In the genomic region with DNA sequence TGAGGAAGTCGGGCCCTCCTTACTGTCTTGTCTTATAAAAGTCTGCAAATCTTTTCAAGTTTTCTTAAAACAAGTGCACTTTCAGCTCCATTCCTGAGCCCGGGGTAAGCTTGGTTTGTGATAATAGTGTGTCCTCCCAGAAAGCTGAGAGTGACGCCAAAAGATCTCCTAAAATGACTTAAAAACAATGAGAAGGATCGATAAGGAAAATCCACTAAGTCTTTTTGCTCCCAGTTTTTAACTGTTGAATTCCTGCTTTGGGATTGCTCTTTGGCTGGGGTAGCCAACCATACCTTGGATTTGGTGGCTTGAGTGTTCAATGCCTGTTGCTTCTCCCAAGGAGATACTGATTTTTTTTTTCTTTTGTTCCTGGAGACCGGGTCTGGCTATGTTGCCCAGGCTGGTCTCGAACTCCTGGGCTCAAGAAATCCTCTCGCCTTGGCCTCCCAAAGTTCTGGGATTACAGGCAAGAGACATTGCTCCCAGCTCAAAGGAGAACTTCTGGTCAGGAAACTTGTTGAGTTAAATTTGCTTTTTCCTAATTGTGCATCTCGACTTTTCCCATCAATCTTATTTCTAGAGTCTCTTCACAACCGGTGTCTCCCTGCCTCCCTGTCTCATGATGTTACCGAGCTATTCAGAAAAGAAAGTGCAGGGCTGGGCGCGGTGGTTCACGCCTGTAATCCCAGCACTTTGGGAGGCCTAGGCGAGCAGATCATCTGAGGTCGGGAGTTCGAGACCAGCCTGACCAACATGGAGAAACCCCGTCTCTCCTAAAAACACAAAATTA, we compare ENCODE assay signal across 8 cellular contexts. TPM values are rescaled to one million over a fixed set of nuclear protein-coding genes. Genes with fewer than 3 reads are reported as not detected.
A peak's percentile ranks its signal among the peaks of the same experiment; 100 is the strongest.
DNase-seq lines count a peak whose midpoint lies in the region; ATAC-seq and TF ChIP-seq lines count a peak whose summit lies in the region.

No MANE protein-coding gene starts in this region.

- H3K36me3 Mint-ChIP-seq in progenitor cell of endocrine pancreas (ENCODE audit: insufficient read depth) = peaks cover 14% of the 10 kb centered on the region

- H3K4me3 Mint-ChIP-seq in progenitor cell of endocrine pancreas (ENCODE audit: low read depth) = peak overlapping the region; percentile 96

- peak overlapping the region; percentile 96 for H3K27ac ChIP-seq in VCaP

- DNase-seq in ELR (ENCODE audit: low read depth) (peak; percentile 44), fibroblast of peridontal ligament (ENCODE audit: extremely low read depth) (peak; percentile 54), progenitor cell of endocrine pancreas (ENCODE audit: low spot score, unreplicated experiment) (no peak), RPMI8226 (no peak), NCI-H345 (lab: John Stamatoyannopoulos, UW) (no peak)
- no peak for DNase-seq in activated CD4-positive, alpha-beta T cell treated with anti-CD3 and anti-CD28 coated beads for 1 hour

- TF ChIP-seq CTCF in VCaP (conservative IDR thresholded peaks at IDR 0.05) = no peak
- TF ChIP-seq CTCF in progenitor cell of endocrine pancreas (IDR thresholded peaks at IDR 0.05; ENCODE audit: unreplicated experiment) = no peak

- H3K27ac Mint-ChIP-seq in progenitor cell of endocrine pancreas = peak overlapping the region; percentile 98

- peaks cover 50% of the 10 kb centered on the region for H3K4me1 Mint-ChIP-seq in progenitor cell of endocrine pancreas (ENCODE audit: low read depth)

- no peaks in the 10 kb centered on the region for H3K9me3 Mint-ChIP-seq in progenitor cell of endocrine pancreas (ENCODE audit: low read depth)

- no peaks in the 10 kb centered on the region for H3K27me3 Mint-ChIP-seq in progenitor cell of endocrine pancreas

- no peak for ATAC-seq in HG02938 (IDR thresholded peaks at IDR 0.05; ENCODE audit: unreplicated experiment)

RNA-seq across cellular contexts. Expression of a gene that starts 3.0 kb away (rescaled TPM):
- total RNA-seq in progenitor cell of endocrine pancreas = 111 and 112 TPM in 2 replicates

Comparison
In these comparisons a context has a peak if more than half of its experiments do, and no peak if none do; other contexts are left out.
1. DNase-seq: peak in ELR (single experiment) and fibroblast of peridontal ligament (single experiment); none in progenitor cell of endocrine pancreas (single experiment), RPMI8226 (single experiment), activated CD4-positive, alpha-beta T cell treated with anti-CD3 and anti-CD28 coated beads for 1 hour (single experiment) and NCI-H345 (single experiment).